Comparison of ENCODE assay signal across 8 cellular contexts in the genomic region with DNA sequence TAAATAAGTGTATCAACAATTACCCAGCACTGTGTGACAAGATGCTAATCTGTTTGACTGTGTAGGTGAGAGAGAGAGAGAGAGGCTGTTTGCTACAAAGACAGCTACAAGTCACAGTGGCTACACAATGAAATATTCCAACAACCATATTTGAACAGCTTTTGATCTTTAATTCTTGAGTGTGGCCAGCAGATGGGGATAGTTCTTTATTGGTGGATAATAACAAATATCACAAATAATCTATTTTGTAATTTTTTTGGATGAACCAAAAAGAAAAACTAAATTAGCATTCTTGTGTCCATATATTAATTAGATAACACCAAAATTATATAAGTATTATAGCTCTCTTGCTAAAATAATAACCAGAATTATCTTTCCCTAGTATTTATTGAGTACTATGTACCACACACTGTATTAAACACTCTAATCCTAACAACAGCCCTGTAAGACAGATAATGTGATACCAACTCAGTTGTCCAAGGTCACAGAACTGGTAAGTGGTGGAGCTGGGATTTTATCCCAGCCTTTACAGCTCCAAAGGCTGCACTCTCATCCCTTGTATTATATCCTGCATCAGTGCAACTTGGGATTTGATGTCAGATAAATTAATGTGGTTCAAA.
DNase-seq lines count a peak whose midpoint lies in the region; TF ChIP-seq lines count a peak whose summit lies in the region.

No MANE protein-coding gene starts in this region.

- no peaks in the 10 kb centered on the region for H3K9me3 Mint-ChIP-seq in CD4-positive, alpha-beta memory T cell
- no peaks in the 10 kb centered on the region for H3K9me3 Mint-ChIP-seq in immature natural killer cell
- H3K9me3 Mint-ChIP-seq in activated T-cell treated with anti-CD3 and anti-CD28 coated beads, Interleukin-2, amount 50 U/mL, for 24 hours, result no peaks in the 10 kb centered on the region

- H3K4me3 ChIP-seq in CD4-positive, alpha-beta memory T cell (ENCODE audit: low read length in 2 of 2), result no peak overlapping the region
- H3K4me3 ChIP-seq in SU-DHL-6 (ENCODE audit: insufficient read depth, low read length, poor library complexity, severe bottlenecking), result no peak overlapping the region

- H3K36me3 Mint-ChIP-seq in CD4-positive, alpha-beta memory T cell, result no peaks in the 10 kb centered on the region
- H3K36me3 Mint-ChIP-seq in immature natural killer cell, result no peaks in the 10 kb centered on the region
- H3K36me3 Mint-ChIP-seq in activated T-cell treated with anti-CD3 and anti-CD28 coated beads, Interleukin-2, amount 50 U/mL, for 24 hours (ENCODE audit: low read depth), result no peaks in the 10 kb centered on the region

- no peaks in the 10 kb centered on the region for H3K9me3 ChIP-seq in CD4-positive, alpha-beta memory T cell (ENCODE audit: control insufficient read depth in 1 of 2, low read length in 2 of 2)
- no peaks in the 10 kb centered on the region for H3K9me3 ChIP-seq in SU-DHL-6 (ENCODE audit: insufficient read depth, low read length)

- no peaks in the 10 kb centered on the region for H3K79me2 ChIP-seq in SU-DHL-6 (ENCODE audit: insufficient read depth, low read length)

- DNase-seq in CD4-positive, alpha-beta memory T cell, result peak in 3 of 5 donors; percentile 2 to 17 (median 14)
- DNase-seq in left kidney (ENCODE audit: low read depth, low spot score) (peak; percentile 39), immature natural killer cell (no peak), activated T-cell treated with anti-CD3 and anti-CD28 coated beads for 4 hours (no peak)
- DNase-seq in activated T-cell treated with anti-CD3 and anti-CD28 coated beads, Interleukin-2, amount 50 U/mL, for 24 hours, result no peak
- no peak for DNase-seq in stimulated activated CD4-positive, alpha-beta T cell treated with anti-CD3 and anti-CD28 coated beads, Interleukin-1b, Interleukin-23, amount 100 ng/mL, for 48 hours

- no peaks in the 10 kb centered on the region for H3K36me3 ChIP-seq in CD4-positive, alpha-beta memory T cell (ENCODE audit: insufficient read depth, low read length)
- H3K36me3 ChIP-seq in SU-DHL-6 (ENCODE audit: low read length), result no peaks in the 10 kb centered on the region

- H3K27ac Mint-ChIP-seq in CD4-positive, alpha-beta memory T cell, result no peak overlapping the region
- H3K27ac Mint-ChIP-seq in immature natural killer cell, result no peak overlapping the region
- no peak overlapping the region for H3K27ac Mint-ChIP-seq in activated T-cell treated with anti-CD3 and anti-CD28 coated beads, Interleukin-2, amount 50 U/mL, for 24 hours

- CTCF ChIA-PET in CD4-positive, alpha-beta memory T cell (lab: Charles Lee; ENCODE audit: partially characterized antibody), result interaction anchor here (0.7 to 2.5 kb wide), 12 partner anchors 9 to 328 kb away, joined by 3 to 34 read pairs (median 3); no protein-coding TSS in a partner anchor

- TF ChIP-seq RAD21 in Ishikawa (IDR thresholded peaks at IDR 0.05; ENCODE audit: low read depth), result peak; percentile 68

- no peaks in the 10 kb centered on the region for H3K27me3 ChIP-seq in CD4-positive, alpha-beta memory T cell (ENCODE audit: insufficient read depth, low read length)
- H3K27me3 ChIP-seq in SU-DHL-6 (ENCODE audit: low read length), result no peaks in the 10 kb centered on the region

- peak; percentile 45 for TF ChIP-seq CTCF in SU-DHL-6 (IDR thresholded peaks at IDR 0.05; ENCODE audit: insufficient read depth, low read length, poor library complexity, severe bottlenecking)

- H3K4me1 ChIP-seq in CD4-positive, alpha-beta memory T cell (ENCODE audit: insufficient read depth, low read length), result no peaks in the 10 kb centered on the region

- H4K20me1 ChIP-seq in SU-DHL-6 (ENCODE audit: low read depth, low read length), result no peaks in the 10 kb centered on the region

- peaks cover 3 to 8% of the 10 kb centered on the region in 2 donors for H3K27me3 Mint-ChIP-seq in CD4-positive, alpha-beta memory T cell
- H3K27me3 Mint-ChIP-seq in immature natural killer cell (ENCODE audit: low read depth in 3 of 3), result peaks cover 0 to 4% (median 1%) of the 10 kb centered on the region in 3 donors
- H3K27me3 Mint-ChIP-seq in activated T-cell treated with anti-CD3 and anti-CD28 coated beads, Interleukin-2, amount 50 U/mL, for 24 hours, result peaks cover 3% of the 10 kb centered on the region

- H3K9me2 ChIP-seq in SU-DHL-6 (replicated peaks; ENCODE audit: insufficient read depth, low read length), result no peaks in the 10 kb centered on the region

- no peak for TF ChIP-seq EP300 in Ishikawa (IDR thresholded peaks at IDR 0.05; ENCODE audit: borderline replicate concordance)

- H3K27ac ChIP-seq in CD4-positive, alpha-beta memory T cell (ENCODE audit: low read depth, low read length), result no peak overlapping the region
- H3K27ac ChIP-seq in SU-DHL-6 (ENCODE audit: low read depth, low read length), result no peak overlapping the region

- no peak overlapping the region for H2AFZ ChIP-seq in SU-DHL-6 (ENCODE audit: low read depth, low read length, severe bottlenecking)

- no peak overlapping the region for H3K4me3 Mint-ChIP-seq in CD4-positive, alpha-beta memory T cell
- no peak overlapping the region for H3K4me3 Mint-ChIP-seq in immature natural killer cell
- no peak overlapping the region for H3K4me3 Mint-ChIP-seq in activated T-cell treated with anti-CD3 and anti-CD28 coated beads, Interleukin-2, amount 50 U/mL, for 24 hours

- POLR2A ChIA-PET in CD4-positive, alpha-beta memory T cell (lab: Charles Lee; ENCODE audit: partially characterized antibody), result no interaction called here

- intact Hi-C loops in CD4-positive, alpha-beta memory T cell (cut with micrococcal nuclease), result loop anchor here (1.0 to 2.0 kb wide), 2 partner anchors 250 to 323 kb away; no protein-coding TSS in a partner anchor

- H3K9ac ChIP-seq in SU-DHL-6 (ENCODE audit: low read length), result no peak overlapping the region

- peaks cover 0 to 2% (median 0%) of the 10 kb centered on the region in 4 donors for H3K4me1 Mint-ChIP-seq in CD4-positive, alpha-beta memory T cell
- H3K4me1 Mint-ChIP-seq in immature natural killer cell, result no peaks in the 10 kb centered on the region
- peaks cover 2% of the 10 kb centered on the region for H3K4me1 Mint-ChIP-seq in activated T-cell treated with anti-CD3 and anti-CD28 coated beads, Interleukin-2, amount 50 U/mL, for 24 hours (ENCODE audit: low read depth)

- no peak overlapping the region for H3K4me2 ChIP-seq in SU-DHL-6 (ENCODE audit: low read depth, low read length, poor library complexity, severe bottlenecking)

- H3F3A ChIP-seq in SU-DHL-6 (ENCODE audit: insufficient read depth), result no peaks in the 10 kb centered on the region

TF ChIP-seq in Ishikawa, 13 proteins besides CTCF, POLR2A, EP300 and RAD21:
- TF ChIP-seq NFIC (IDR thresholded peaks at IDR 0.05), result no peak
- TF ChIP-seq EGR1 (IDR thresholded peaks at IDR 0.05), result no peak
- no peak for TF ChIP-seq CREB1 (IDR thresholded peaks at IDR 0.05; ENCODE audit: low read depth)
- TF ChIP-seq, protein P1, sequence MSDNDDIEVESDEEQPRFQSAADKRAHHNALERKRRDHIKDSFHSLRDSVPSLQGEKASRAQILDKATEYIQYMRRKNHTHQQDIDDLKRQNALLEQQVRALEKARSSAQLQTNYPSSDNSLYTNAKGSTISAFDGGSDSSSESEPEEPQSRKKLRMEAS (IDR thresholded peaks at IDR 0.05), result no peak
- TF ChIP-seq, protein P2, sequence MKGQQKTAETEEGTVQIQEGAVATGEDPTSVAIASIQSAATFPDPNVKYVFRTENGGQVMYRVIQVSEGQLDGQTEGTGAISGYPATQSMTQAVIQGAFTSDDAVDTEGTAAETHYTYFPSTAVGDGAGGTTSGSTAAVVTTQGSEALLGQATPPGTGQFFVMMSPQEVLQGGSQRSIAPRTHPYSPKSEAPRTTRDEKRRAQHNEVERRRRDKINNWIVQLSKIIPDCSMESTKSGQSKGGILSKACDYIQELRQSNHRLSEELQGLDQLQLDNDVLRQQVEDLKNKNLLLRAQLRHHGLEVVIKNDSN (IDR thresholded peaks at IDR 0.05), result no peak
- no peak for TF ChIP-seq TCF12 (IDR thresholded peaks at IDR 0.05; ENCODE audit: low read depth)
- TF ChIP-seq ZBTB7A (IDR thresholded peaks at IDR 0.05; ENCODE audit: low read depth), result no peak
- no peak for TF ChIP-seq TAF1 (IDR thresholded peaks at IDR 0.05; ENCODE audit: low read depth)
- no peak for TF ChIP-seq CEBPB (IDR thresholded peaks at IDR 0.05)
- TF ChIP-seq TEAD4 (IDR thresholded peaks at IDR 0.05), result no peak
- no peak for TF ChIP-seq FOXM1 (IDR thresholded peaks at IDR 0.05; ENCODE audit: borderline replicate concordance, low read depth)
- TF ChIP-seq, protein P3, sequence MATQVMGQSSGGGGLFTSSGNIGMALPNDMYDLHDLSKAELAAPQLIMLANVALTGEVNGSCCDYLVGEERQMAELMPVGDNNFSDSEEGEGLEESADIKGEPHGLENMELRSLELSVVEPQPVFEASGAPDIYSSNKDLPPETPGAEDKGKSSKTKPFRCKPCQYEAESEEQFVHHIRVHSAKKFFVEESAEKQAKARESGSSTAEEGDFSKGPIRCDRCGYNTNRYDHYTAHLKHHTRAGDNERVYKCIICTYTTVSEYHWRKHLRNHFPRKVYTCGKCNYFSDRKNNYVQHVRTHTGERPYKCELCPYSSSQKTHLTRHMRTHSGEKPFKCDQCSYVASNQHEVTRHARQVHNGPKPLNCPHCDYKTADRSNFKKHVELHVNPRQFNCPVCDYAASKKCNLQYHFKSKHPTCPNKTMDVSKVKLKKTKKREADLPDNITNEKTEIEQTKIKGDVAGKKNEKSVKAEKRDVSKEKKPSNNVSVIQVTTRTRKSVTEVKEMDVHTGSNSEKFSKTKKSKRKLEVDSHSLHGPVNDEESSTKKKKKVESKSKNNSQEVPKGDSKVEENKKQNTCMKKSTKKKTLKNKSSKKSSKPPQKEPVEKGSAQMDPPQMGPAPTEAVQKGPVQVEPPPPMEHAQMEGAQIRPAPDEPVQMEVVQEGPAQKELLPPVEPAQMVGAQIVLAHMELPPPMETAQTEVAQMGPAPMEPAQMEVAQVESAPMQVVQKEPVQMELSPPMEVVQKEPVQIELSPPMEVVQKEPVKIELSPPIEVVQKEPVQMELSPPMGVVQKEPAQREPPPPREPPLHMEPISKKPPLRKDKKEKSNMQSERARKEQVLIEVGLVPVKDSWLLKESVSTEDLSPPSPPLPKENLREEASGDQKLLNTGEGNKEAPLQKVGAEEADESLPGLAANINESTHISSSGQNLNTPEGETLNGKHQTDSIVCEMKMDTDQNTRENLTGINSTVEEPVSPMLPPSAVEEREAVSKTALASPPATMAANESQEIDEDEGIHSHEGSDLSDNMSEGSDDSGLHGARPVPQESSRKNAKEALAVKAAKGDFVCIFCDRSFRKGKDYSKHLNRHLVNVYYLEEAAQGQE (IDR thresholded peaks at IDR 0.05; ENCODE audit: low read depth), result no peak
- no peak for TF ChIP-seq YY1 (IDR thresholded peaks at IDR 0.05; ENCODE audit: low read depth)
TF ChIP-seq in Ishikawa: peak in this region for 0.

Comparison
In these comparisons a context has a peak if more than half of its experiments do, and no peak if none do; other contexts are left out.
1. DNase-seq: peak in CD4-positive, alpha-beta memory T cell (3 of 5) and left kidney (single experiment); none in immature natural killer cell (0 of 3), activated T-cell treated with anti-CD3 and anti-CD28 coated beads, Interleukin-2, amount 50 U/mL, for 24 hours (single experiment), activated T-cell treated with anti-CD3 and anti-CD28 coated beads for 4 hours (single experiment) and stimulated activated CD4-positive, alpha-beta T cell treated with anti-CD3 and anti-CD28 coated beads, Interleukin-1b, Interleukin-23, amount 100 ng/mL, for 48 hours (single experiment).